15 cellular contexts compared by ENCODE assay signal in genomic region chr11:35215945-35216344, GRCh38.
A peak's percentile ranks its signal among the peaks of the same experiment; 100 is the strongest.
DNase-seq lines count a peak whose midpoint lies in the region; ATAC-seq and TF ChIP-seq lines count a peak whose summit lies in the region.
"Had no signal": no experiment of that assay in that cellular context is flagged by ENCODE, and none has a peak within 500 bp of the region (broad histone marks: within the 10 kb centered on the region; RNA-seq: fewer than 3 reads in every experiment).

No MANE protein-coding gene starts in this region.

- peaks cover 20% of the 10 kb centered on the region; the same call in 1 of the 2 replicates for H3K79me2 ChIP-seq in PC-9 (ENCODE audit: low read depth)

- peaks cover 0 to 4% of the 10 kb centered on the region in 2 donors for H3K9me3 Mint-ChIP-seq in activated T-cell treated with anti-CD3 and anti-CD28 coated beads, Interleukin-2, amount 50 U/mL, for 72 hours
- H3K9me3 Mint-ChIP-seq in stimulated activated memory B cell treated with anti-CD40 and anti-IgM and Interleukin-4, amounts not matched to agents 10 μg/mL and 1 μg/mL and 100 μg/mL, for 72 hours = no peaks in the 10 kb centered on the region

- H4K20me1 ChIP-seq in PC-9 (ENCODE audit: insufficient read depth) = no peaks in the 10 kb centered on the region

- intact Hi-C loops in PC-9 (cut with micrococcal nuclease; ENCODE audit: unreplicated experiment) = loop anchor here (5.0 to 10.0 kb wide), 4 partner anchors 71 to 219 kb away; no protein-coding TSS in a partner anchor

- CTCF ChIA-PET in PC-9 (lab: Charles Lee) = no interaction called here

- peaks cover 25 to 34% of the 10 kb centered on the region in 2 donors for H3K36me3 Mint-ChIP-seq in activated T-cell treated with anti-CD3 and anti-CD28 coated beads, Interleukin-2, amount 50 U/mL, for 72 hours (ENCODE audit: insufficient read depth in 2 of 2)
- H3K36me3 Mint-ChIP-seq in stimulated activated memory B cell treated with anti-CD40 and anti-IgM and Interleukin-4, amounts not matched to agents 10 μg/mL and 1 μg/mL and 100 μg/mL, for 72 hours = peaks cover 79% of the 10 kb centered on the region

- peaks cover 86% of the 10 kb centered on the region for H3K36me3 ChIP-seq in PC-9 (ENCODE audit: low read depth)
- H3K36me3 ChIP-seq in effector memory CD4-positive, alpha-beta T cell (ENCODE audit: control insufficient read depth, insufficient read depth, low read length) = peaks cover 68% of the 10 kb centered on the region
- peaks cover 0 to 41% (median 5%) of the 10 kb centered on the region in 3 donors for H3K36me3 ChIP-seq in Peyer's patch

- ATAC-seq in activated T-cell treated with anti-CD3 and anti-CD28 coated beads, Interleukin-2, amount 50 U/mL, for 72 hours (replicated peaks in 1 of 2) = no peak
- no peak for ATAC-seq in stimulated activated memory B cell treated with anti-CD40 and anti-IgM and Interleukin-4, amounts not matched to agents 10 μg/mL and 1 μg/mL and 100 μg/mL, for 72 hours
- ATAC-seq: body of pancreas; K562; stimulated activated naive CD8-positive, alpha-beta T cell treated with anti-CD3 and anti-CD28 coated beads, Interleukin-15, Interleukin-2, amounts not matched to agents 100 U/mL and 50 U/mL, for 24 hours had no signal

- H2AFZ ChIP-seq in PC-9 = no peak overlapping the region

- POLR2A ChIA-PET in PC-9 (lab: Charles Lee; ENCODE audit: unreplicated experiment) = no interaction called here

- H3K4me3 ChIP-seq in PC-9 = no peak overlapping the region
- H3K4me3 ChIP-seq in effector memory CD4-positive, alpha-beta T cell (ENCODE audit: insufficient read depth, low read depth, low read length, poor library complexity, severe bottlenecking) = no peak overlapping the region
- no peak overlapping the region for H3K4me3 ChIP-seq in Peyer's patch
- H3K4me3 ChIP-seq: body of pancreas, K562 had no signal

- H3K27ac ChIP-seq in PC-9 (peak overlapping the region; percentile 31), Peyer's patch (no peak overlapping the region)
- H3K27ac ChIP-seq in effector memory CD4-positive, alpha-beta T cell (ENCODE audit: insufficient read depth, low read length, poor library complexity, severe bottlenecking) = peak overlapping the region; percentile 63

- peak overlapping the region in 1 of 2 donors; percentile 22 for H3K4me3 Mint-ChIP-seq in activated T-cell treated with anti-CD3 and anti-CD28 coated beads, Interleukin-2, amount 50 U/mL, for 72 hours
- no peak overlapping the region for H3K4me3 Mint-ChIP-seq in stimulated activated memory B cell treated with anti-CD40 and anti-IgM and Interleukin-4, amounts not matched to agents 10 μg/mL and 1 μg/mL and 100 μg/mL, for 72 hours

- H3K4me1 ChIP-seq in PC-9 (replicated peaks; ENCODE audit: insufficient read depth) (peaks cover 65% of the 10 kb centered on the region), Peyer's patch (peaks cover 0 to 3% (median 0%) of the 10 kb centered on the region in 4 donors)
- peaks cover 37% of the 10 kb centered on the region for H3K4me1 ChIP-seq in effector memory CD4-positive, alpha-beta T cell (ENCODE audit: control insufficient read depth, insufficient read depth, low read length, poor library complexity, severe bottlenecking)

- TF ChIP-seq CTCF in PC-9 (conservative IDR thresholded peaks at IDR 0.05) (no peak), Peyer's patch (IDR thresholded peaks at IDR 0.05) (no peak), GM10266 (IDR thresholded peaks at IDR 0.05; ENCODE audit: control insufficient read depth, insufficient read depth, low read depth, missing control alignments) (no peak)

- peaks cover 53% of the 10 kb centered on the region for H3K4me1 Mint-ChIP-seq in activated T-cell treated with anti-CD3 and anti-CD28 coated beads, Interleukin-2, amount 50 U/mL, for 72 hours (ENCODE audit: low read depth)
- H3K4me1 Mint-ChIP-seq in stimulated activated memory B cell treated with anti-CD40 and anti-IgM and Interleukin-4, amounts not matched to agents 10 μg/mL and 1 μg/mL and 100 μg/mL, for 72 hours = peaks cover 52% of the 10 kb centered on the region

- peak overlapping the region; percentile 83 for H3K27ac Mint-ChIP-seq in activated T-cell treated with anti-CD3 and anti-CD28 coated beads, Interleukin-2, amount 50 U/mL, for 72 hours
- peak overlapping the region; percentile 92 for H3K27ac Mint-ChIP-seq in stimulated activated memory B cell treated with anti-CD40 and anti-IgM and Interleukin-4, amounts not matched to agents 10 μg/mL and 1 μg/mL and 100 μg/mL, for 72 hours

- H3K9me2 ChIP-seq in PC-9 (ENCODE audit: insufficient read depth) = no peaks in the 10 kb centered on the region

- no peaks in the 10 kb centered on the region for H3K9me3 ChIP-seq in PC-9 (ENCODE audit: insufficient read depth, low read depth)
- no peaks in the 10 kb centered on the region for H3K9me3 ChIP-seq in effector memory CD4-positive, alpha-beta T cell (ENCODE audit: control insufficient read depth, low read length)
- no peaks in the 10 kb centered on the region for H3K9me3 ChIP-seq in Peyer's patch
- H3K9me3 ChIP-seq: body of pancreas had no signal

- peaks cover 93% of the 10 kb centered on the region for H3F3A ChIP-seq in PC-9 (ENCODE audit: insufficient read depth, low read depth)

- DNase-seq in activated T-cell treated with anti-CD3 and anti-CD28 coated beads, Interleukin-2, amount 50 U/mL, for 72 hours = no peak
- no peak for DNase-seq in activated T-cell treated with anti-CD3 and anti-CD28 coated beads, Interleukin-2, amount 50 U/mL, for 1 hour
- DNase-seq in PC-9 (no peak), DMS53 treated with DMSO at 0.1 percent for 48 hours (lab: John Stamatoyannopoulos, UW; ENCODE audit: unreplicated experiment) (no peak), Peyer's patch (no peak), GM10266 (ENCODE audit: extremely low spot score) (no peak)
- no peak for DNase-seq in effector memory CD4-positive, alpha-beta T cell
- DNase-seq: body of pancreas; dermis blood vessel endothelial cell; NCI-H1048; occipital lobe; small intestine; stimulated activated naive CD8-positive, alpha-beta T cell treated with anti-CD3 and anti-CD28 coated beads, Interleukin-15, Interleukin-2, amounts not matched to agents 100 U/mL and 50 U/mL, for 24 hours had no signal

- no peak for TF ChIP-seq POLR2A in Peyer's patch (IDR thresholded peaks at IDR 0.05)

- BruUV-seq in PC-9 (replicated peaks; lab: Mats Ljungman, UMichigan) = no TSS peak

- H3K27me3 ChIP-seq in PC-9 (ENCODE audit: insufficient read depth, low read depth) = no peaks in the 10 kb centered on the region
- no peaks in the 10 kb centered on the region for H3K27me3 ChIP-seq in effector memory CD4-positive, alpha-beta T cell (replicated peaks; ENCODE audit: control insufficient read depth, insufficient read depth, low read length, poor library complexity, severe bottlenecking)
- no peaks in the 10 kb centered on the region for H3K27me3 ChIP-seq in Peyer's patch
- H3K27me3 ChIP-seq: body of pancreas had no signal

- H3K4me2 ChIP-seq in PC-9 = no peak overlapping the region

- H3K27me3 Mint-ChIP-seq in activated T-cell treated with anti-CD3 and anti-CD28 coated beads, Interleukin-2, amount 50 U/mL, for 72 hours (ENCODE audit: low read depth) = no peaks in the 10 kb centered on the region
- no peaks in the 10 kb centered on the region for H3K27me3 Mint-ChIP-seq in stimulated activated memory B cell treated with anti-CD40 and anti-IgM and Interleukin-4, amounts not matched to agents 10 μg/mL and 1 μg/mL and 100 μg/mL, for 72 hours

Comparison
In these comparisons a context has a peak if more than half of its experiments do, and no peak if none do; other contexts are left out.
1. H3K27ac ChIP-seq: peak in PC-9 (single experiment) and effector memory CD4-positive, alpha-beta T cell (single experiment); none in Peyer's patch (0 of 4).